11 cellular contexts compared by ENCODE assay signal in the genomic region with DNA sequence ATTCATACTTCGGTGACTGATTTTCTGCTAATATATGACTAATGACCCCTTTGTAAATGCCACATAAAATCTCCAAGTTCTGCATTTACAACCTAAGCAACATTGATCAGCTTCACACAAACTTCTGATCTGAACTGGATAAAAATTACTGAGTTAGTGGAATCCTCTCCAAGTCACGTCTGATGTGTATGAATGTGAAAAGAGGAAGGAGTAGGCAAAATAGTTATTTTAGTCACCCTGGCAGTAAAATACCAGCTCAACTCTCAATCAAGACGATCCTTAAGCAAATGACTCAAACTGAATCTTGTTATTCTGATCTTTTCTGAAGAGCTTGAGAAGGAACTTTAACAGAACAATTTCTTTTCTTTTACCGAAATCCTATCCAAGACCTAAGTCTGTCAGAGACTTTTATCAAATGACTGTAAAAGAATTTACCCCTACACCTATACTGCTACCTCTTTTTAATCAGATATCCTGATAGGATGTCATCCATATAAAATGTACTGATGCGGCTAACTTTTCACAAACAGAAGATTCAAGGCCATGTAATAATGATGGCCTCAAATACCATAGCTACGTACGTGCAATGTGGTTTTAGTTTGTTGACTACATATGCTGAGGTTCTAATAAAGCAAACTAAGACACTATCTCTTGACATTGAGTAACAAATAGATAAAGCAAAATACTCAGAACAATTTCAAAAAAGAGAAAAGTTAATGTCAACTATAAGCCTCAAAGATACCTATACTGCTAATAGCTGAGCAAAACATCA. TPM values are rescaled to one million over a fixed set of nuclear protein-coding genes. Genes with fewer than 3 reads are reported as not detected.
DNase-seq lines count a peak whose midpoint lies in the region; ATAC-seq and TF ChIP-seq lines count a peak whose summit lies in the region.
"Had no signal": no experiment of that assay in that cellular context is flagged by ENCODE, and none has a peak within 500 bp of the region (broad histone marks: within the 10 kb centered on the region; RNA-seq: fewer than 3 reads in every experiment).

No MANE protein-coding gene starts in this region.

- ATAC-seq in GM19023 (IDR thresholded peaks at IDR 0.05; ENCODE audit: unreplicated experiment): peak; percentile 63
- peak; percentile 76 for ATAC-seq in HG02973 (IDR thresholded peaks at IDR 0.05; ENCODE audit: unreplicated experiment)

- H3K4me1 ChIP-seq in sigmoid colon: peaks cover 0 to 76% (median 48%) of the 10 kb centered on the region in 4 donors

- H3K9me3 ChIP-seq in sigmoid colon: no peaks in the 10 kb centered on the region
- H3K9me3 ChIP-seq: neutrophil had no signal

- no peak overlapping the region for H3K4me3 ChIP-seq in sigmoid colon

- H3K27me3 ChIP-seq in sigmoid colon: no peaks in the 10 kb centered on the region
- H3K27me3 ChIP-seq: neutrophil had no signal

- no peak overlapping the region for H3K27ac ChIP-seq in sigmoid colon
- H3K27ac ChIP-seq: neutrophil had no signal

- DNase-seq in CD1c-positive myeloid dendritic cell (ENCODE audit: extremely low spot score) (peak; percentile 45), SIG-M5 (lab: John Stamatoyannopoulos, UW) (peak; percentile 66), foreskin melanocyte (no peak), sigmoid colon (no peak), cerebellar nuclear complex (lab: John Stamatoyannopoulos, UW) (no peak)
- no peak for DNase-seq in stimulated activated CD4-positive, alpha-beta T cell treated with anti-CD3 and anti-CD28 coated beads, Interleukin-15, amount 100 ng/mL, for 24 hours
- DNase-seq: kidney, NCI-H2227 treated with DMSO at 0.1 percent for 48 hours had no signal

- TF ChIP-seq POLR2A in sigmoid colon (IDR thresholded peaks at IDR 0.05): no peak

- no peaks in the 10 kb centered on the region for H3K36me3 ChIP-seq in sigmoid colon
- H3K36me3 ChIP-seq: neutrophil had no signal

- intact Hi-C loops in sigmoid colon (cut with DNase I): no loop called here

- TF ChIP-seq EP300 in sigmoid colon (IDR thresholded peaks at IDR 0.05): no peak

- no peak for TF ChIP-seq CTCF in sigmoid colon (IDR thresholded peaks at IDR 0.05)

- 61 to 87% methylated on average over 7 of the region's 7 CpGs for WGBS in sigmoid colon, 2 donors

RNA-seq across cellular contexts. Expression of gene CUL3, which starts 23.7 kb away (rescaled TPM):
- 10 to 100 TPM; 59.3 to 65.8 (median 63.6) TPM for total RNA-seq in sigmoid colon
- polyA plus RNA-seq in sigmoid colon: 10 to 100 TPM; 63.0 to 85.3 (median 71.5) TPM

Comparison
In these comparisons a context has a peak if more than half of its experiments do, and no peak if none do; other contexts are left out.
1. DNase-seq: peak in CD1c-positive myeloid dendritic cell (single experiment) and SIG-M5 (single experiment); none in stimulated activated CD4-positive, alpha-beta T cell treated with anti-CD3 and anti-CD28 coated beads, Interleukin-15, amount 100 ng/mL, for 24 hours (single experiment), foreskin melanocyte (single experiment), sigmoid colon (single experiment) and cerebellar nuclear complex (0 of 2).